Comparison of ENCODE assay signal across 15 cellular contexts in genomic region chr17:64969046-64969501, GRCh38. TPM values are rescaled to one million over a fixed set of nuclear protein-coding genes. Genes with fewer than 3 reads are reported as not detected.
A peak's percentile ranks its signal among the peaks of the same experiment; 100 is the strongest.
DNase-seq lines count a peak whose midpoint lies in the region; ATAC-seq, FAIRE-seq and TF ChIP-seq lines count a peak whose summit lies in the region.
"Had no signal": no experiment of that assay in that cellular context is flagged by ENCODE, and none has a peak within 500 bp of the region (broad histone marks: within the 10 kb centered on the region; RNA-seq: fewer than 3 reads in every experiment).

No MANE protein-coding gene starts in this region.

- TF ChIP-seq EP300 in GM12878 (IDR thresholded peaks at IDR 0.05; ENCODE audit: borderline replicate concordance in 1 of 2, control insufficient read depth in 1 of 2, low read depth in 2 of 2, low read length in 2 of 2), result no peak

- no peaks in the 10 kb centered on the region for H4K20me1 ChIP-seq in GM12878 (ENCODE audit: control insufficient read depth, insufficient read depth)

- H2AFZ ChIP-seq in GM12878 (ENCODE audit: control insufficient read depth, low read depth, low read length), result no peak overlapping the region; the same call in 1 of the 2 replicates

- in situ Hi-C loops in GM12878 (cut with MboI), result loop anchor here (25.0 kb wide), 1 partner anchor 593 kb away; the partner anchor contains the start of gene AXIN2

- H3K36me3 Mint-ChIP-seq in activated T-cell treated with anti-CD3 and anti-CD28 coated beads, Interleukin-2, amount 50 U/mL, for 4 hours (ENCODE audit: insufficient read depth), result peaks cover 2% of the 10 kb centered on the region
- no peaks in the 10 kb centered on the region for H3K36me3 Mint-ChIP-seq in stimulated activated memory B cell treated with anti-CD40 and anti-IgM and Interleukin-4, amounts not matched to agents 10 μg/mL and 1 μg/mL and 100 μg/mL, for 72 hours

- peaks cover 44% of the 10 kb centered on the region for H3K4me1 ChIP-seq in GM12878 (ENCODE audit: control insufficient read depth, insufficient read depth, low read length)

- peak in 1 of 2 donors; percentile 3 for ATAC-seq in activated T-cell treated with anti-CD3 and anti-CD28 coated beads, Interleukin-2, amount 50 U/mL, for 4 hours
- ATAC-seq in GM12878 (no peak; the same call in 1 of the 3 replicates), HG02840 (IDR thresholded peaks at IDR 0.05; ENCODE audit: low FRiP score, unreplicated experiment) (no peak)
- no peak for ATAC-seq in stimulated activated memory B cell treated with anti-CD40 and anti-IgM and Interleukin-4, amounts not matched to agents 10 μg/mL and 1 μg/mL and 100 μg/mL, for 72 hours
- ATAC-seq: SK-N-SH treated with all-trans-retinoic acid at 6 μM for 48 hours had no signal

- no peak for DNase-seq in activated T-cell treated with anti-CD3 and anti-CD28 coated beads, Interleukin-2, amount 50 U/mL, for 4 hours
- no peak for DNase-seq in activated T-cell treated with anti-CD3 and anti-CD28 coated beads, Interleukin-2, amount 50 U/mL, for 48 hours
- DNase-seq in SK-N-MC (ENCODE audit: low read depth, low spot score) (peak; percentile 47), GM12878 (ENCODE audit: low read depth, low spot score) (no peak), SIG-M5 (lab: John Stamatoyannopoulos, UW) (no peak)
- no peak for DNase-seq in stimulated activated CD4-positive, alpha-beta T cell treated with anti-CD3 and anti-CD28 coated beads, Interleukin-1b, Interleukin-23, amount 100 ng/mL, for 48 hours
- DNase-seq: activated CD4-positive, CD25-positive, alpha-beta regulatory T cell treated with anti-CD3 and anti-CD28 coated beads, Interleukin-2, amount 50 U/mL, for 72 hours; adrenal gland; DMS53; HCEC 1CT; NCI-H146; stimulated activated CD8-positive, alpha-beta memory T cell treated with anti-CD3 and anti-CD28 coated beads, Interleukin-4, amount 100 ng/mL, for 48 hours had no signal

- 63% methylated on average over 3 of the region's 3 CpGs for WGBS in GM12878 (ENCODE audit: insufficient coverage, insufficient replicate concordance, low lambda C conversion rate, missing lambda C conversion rate)

- no peaks in the 10 kb centered on the region for H3K9me3 Mint-ChIP-seq in activated T-cell treated with anti-CD3 and anti-CD28 coated beads, Interleukin-2, amount 50 U/mL, for 4 hours
- no peaks in the 10 kb centered on the region for H3K9me3 Mint-ChIP-seq in stimulated activated memory B cell treated with anti-CD40 and anti-IgM and Interleukin-4, amounts not matched to agents 10 μg/mL and 1 μg/mL and 100 μg/mL, for 72 hours

- no peaks in the 10 kb centered on the region for H3K27me3 ChIP-seq in GM12878 (replicated peaks in 1 of 2; ENCODE audit: control insufficient read depth in 2 of 2, insufficient read depth in 2 of 2, low read length in 1 of 2)
- H3K27me3 ChIP-seq: adrenal gland had no signal

- no peak for TF ChIP-seq POLR2A in GM12878 (IDR thresholded peaks at IDR 0.05; ENCODE audit: low read depth, low read length)

- RAD21 ChIA-PET in GM12878 (lab: Charles Lee; ENCODE audit: unreplicated experiment), result interaction anchor here (1.3 kb wide), 1 partner anchor 75 kb away, joined by 3 read pairs; no protein-coding TSS in a partner anchor

- CTCF ChIA-PET in GM12878 (lab: Yijun Ruan, JAX), result interaction anchor here (0.8 to 1.3 kb wide), 3 partner anchors 40 to 168 kb away, joined by 4 to 5 read pairs (median 4); partner anchors contain the start of gene RGS9

- peak overlapping the region; percentile 33 for H3K4me3 Mint-ChIP-seq in activated T-cell treated with anti-CD3 and anti-CD28 coated beads, Interleukin-2, amount 50 U/mL, for 4 hours
- H3K4me3 Mint-ChIP-seq in stimulated activated memory B cell treated with anti-CD40 and anti-IgM and Interleukin-4, amounts not matched to agents 10 μg/mL and 1 μg/mL and 100 μg/mL, for 72 hours, result no peak overlapping the region

- no TSS peak for BruUV-seq in GM12878 (replicated peaks; lab: Mats Ljungman, UMichigan)

- FAIRE-seq in GM12878 (lab: Jason Lieb, UNC), result no peak

- peaks cover 5% of the 10 kb centered on the region; the same call in 1 of the 2 replicates for H3K79me2 ChIP-seq in GM12878 (ENCODE audit: control insufficient read depth, insufficient read depth, low read length)

- no peaks in the 10 kb centered on the region for H3K9me3 ChIP-seq in SK-N-MC (ENCODE audit: low read depth, low read length)
- H3K9me3 ChIP-seq in GM12878 (replicated peaks; ENCODE audit: control insufficient read depth, insufficient read depth, low read length), result no peaks in the 10 kb centered on the region
- H3K9me3 ChIP-seq: adrenal gland had no signal

- no peak for TF ChIP-seq RAD21 in GM12878 (IDR thresholded peaks at IDR 0.05; ENCODE audit: insufficient read depth, low read depth, low read length)

- peak overlapping the region; percentile 82 for H3K27ac Mint-ChIP-seq in stimulated activated memory B cell treated with anti-CD40 and anti-IgM and Interleukin-4, amounts not matched to agents 10 μg/mL and 1 μg/mL and 100 μg/mL, for 72 hours

- H3K4me3 ChIP-seq in SK-N-MC (no peak overlapping the region), GM12878 (no peak overlapping the region)
- H3K4me3 ChIP-seq: adrenal gland had no signal

- no peaks in the 10 kb centered on the region for H3K27me3 Mint-ChIP-seq in activated T-cell treated with anti-CD3 and anti-CD28 coated beads, Interleukin-2, amount 50 U/mL, for 4 hours (ENCODE audit: low read depth)
- no peaks in the 10 kb centered on the region for H3K27me3 Mint-ChIP-seq in stimulated activated memory B cell treated with anti-CD40 and anti-IgM and Interleukin-4, amounts not matched to agents 10 μg/mL and 1 μg/mL and 100 μg/mL, for 72 hours

- peak overlapping the region; percentile 51 for H3K4me2 ChIP-seq in GM12878 (ENCODE audit: control insufficient read depth, insufficient read depth)

- POLR2A ChIA-PET in GM12878 (lab: Charles Lee), result interaction anchor here (0.8 kb wide), 1 partner anchor 54 kb away, joined by 3 read pairs; no protein-coding TSS in a partner anchor

- H3K9ac ChIP-seq in SK-N-MC (ENCODE audit: insufficient read length) (no peak overlapping the region), GM12878 (ENCODE audit: control insufficient read depth, insufficient read depth, low read length) (no peak overlapping the region)

- H3K36me3 ChIP-seq in SK-N-MC (ENCODE audit: insufficient read depth, low read length), result peaks cover 6% of the 10 kb centered on the region
- H3K36me3 ChIP-seq in GM12878 (ENCODE audit: control insufficient read depth in 2 of 2, insufficient read depth in 2 of 2, low read length in 1 of 2), result no peaks in the 10 kb centered on the region

- no peak overlapping the region for H3K27ac ChIP-seq in SK-N-MC
- H3K27ac ChIP-seq in GM12878 (ENCODE audit: control insufficient read depth, insufficient read depth), result peak overlapping the region; percentile 45
- H3K27ac ChIP-seq: adrenal gland had no signal

- peaks cover 69% of the 10 kb centered on the region for H3K4me1 Mint-ChIP-seq in activated T-cell treated with anti-CD3 and anti-CD28 coated beads, Interleukin-2, amount 50 U/mL, for 4 hours (ENCODE audit: low read depth)
- H3K4me1 Mint-ChIP-seq in stimulated activated memory B cell treated with anti-CD40 and anti-IgM and Interleukin-4, amounts not matched to agents 10 μg/mL and 1 μg/mL and 100 μg/mL, for 72 hours, result peaks cover 55% of the 10 kb centered on the region

- intact Hi-C loops in GM12878 (cut with micrococcal nuclease; ENCODE audit: unreplicated experiment), result no loop called here

- no peak for TF ChIP-seq CTCF in GM12878 (IDR thresholded peaks at IDR 0.05 in 2 of 3, conservative IDR thresholded peaks at IDR 0.05 in 1 of 3; ENCODE audit: control insufficient read depth in 2 of 3, extremely low read depth in 1 of 3, insufficient read depth in 1 of 3, low read depth in 3 of 3, low read length in 3 of 3)

- SMC1A ChIA-PET in GM12878 (lab: Charles Lee; ENCODE audit: uncharacterized antibody, unreplicated experiment), result interaction anchor here (0.7 to 1.0 kb wide), 6 partner anchors 17 to 771 kb away, joined by 3 to 6 read pairs (median 3); no protein-coding TSS in a partner anchor

TF ChIP-seq in GM12878, 131 proteins besides CTCF, POLR2A, EP300 and RAD21 (continues in another document):
- no peak for TF ChIP-seq MEF2B (IDR thresholded peaks at IDR 0.05; ENCODE audit: partially characterized antibody, poor library complexity, severe bottlenecking)

RNA-seq across cellular contexts. Expression of gene LRRC37A3, which starts 49.8 kb away (rescaled TPM):
- 1 to 10 TPM; 1.9 to 3.0 (median 2.9) TPM for total RNA-seq in activated T-cell treated with anti-CD3 and anti-CD28 coated beads, Interleukin-2, amount 50 U/mL, for 4 hours
- 74.7 and 84.4 TPM in 2 replicates for total RNA-seq in GM12878 (2013; cell fraction: nucleolus; rRNA removed)
- total RNA-seq in GM12878 (2014; rRNA removed) (3.2 and 4.2 TPM in 2 replicates), GM12878 (2014; rRNA removed; fragmentation: Illumina TruSeq; extraction: Trizol) (8.7 and 9.8 TPM in 2 replicates), GM12878 (2021) (7.9 and 10.0 TPM in 2 replicates)
- 3.3 TPM for polyA plus RNA-seq in GM12878 (2011; ENCODE audit: low read depth)
- polyA plus RNA-seq in GM12878 (2011; rRNA removed) (4.3 and 7.9 TPM in 2 replicates), GM12878 (2014; fragmentation: Illumina TruSeq; extraction: Trizol) (1.9 and 2.5 TPM in 2 replicates), GM12878 (2014; fragmentation: Nextera tagmentation; extraction: Ambion mirVana) (under 1 TPM; 0.18 to 0.35 TPM), GM12878 (2014; rRNA removed) (1.5 and 4.8 TPM in 2 replicates), GM12878 (2016; fragmentation: Nextera tagmentation; extraction: Ambion mirVana) (1 to 10 TPM; 2.2 to 2.9 TPM)
- polyA plus RNA-seq in GM12878 (2011; cell fraction: cytosol; rRNA removed), result 2.9 and 4.1 TPM in 2 replicates
- polyA plus RNA-seq in GM12878 (2011; cell fraction: nucleus; rRNA removed), result 8.1 and 8.6 TPM in 2 replicates
- polyA plus RNA-seq in GM12878 (2012), result 2.7 and 3.5 TPM in 2 replicates
- polyA minus RNA-seq in GM12878 (2011; rRNA and poly(A)+ RNA removed), result 17.4 and 21.2 TPM in 2 replicates
- 2.1 and 5.5 TPM in 2 replicates for polyA minus RNA-seq in GM12878 (2011; cell fraction: cytosol; rRNA and poly(A)+ RNA removed)
- 22.5 and 33.1 TPM in 2 replicates for polyA minus RNA-seq in GM12878 (2011; cell fraction: nucleus; rRNA and poly(A)+ RNA removed)
